8 cellular contexts compared by ENCODE assay signal in the genomic region with DNA sequence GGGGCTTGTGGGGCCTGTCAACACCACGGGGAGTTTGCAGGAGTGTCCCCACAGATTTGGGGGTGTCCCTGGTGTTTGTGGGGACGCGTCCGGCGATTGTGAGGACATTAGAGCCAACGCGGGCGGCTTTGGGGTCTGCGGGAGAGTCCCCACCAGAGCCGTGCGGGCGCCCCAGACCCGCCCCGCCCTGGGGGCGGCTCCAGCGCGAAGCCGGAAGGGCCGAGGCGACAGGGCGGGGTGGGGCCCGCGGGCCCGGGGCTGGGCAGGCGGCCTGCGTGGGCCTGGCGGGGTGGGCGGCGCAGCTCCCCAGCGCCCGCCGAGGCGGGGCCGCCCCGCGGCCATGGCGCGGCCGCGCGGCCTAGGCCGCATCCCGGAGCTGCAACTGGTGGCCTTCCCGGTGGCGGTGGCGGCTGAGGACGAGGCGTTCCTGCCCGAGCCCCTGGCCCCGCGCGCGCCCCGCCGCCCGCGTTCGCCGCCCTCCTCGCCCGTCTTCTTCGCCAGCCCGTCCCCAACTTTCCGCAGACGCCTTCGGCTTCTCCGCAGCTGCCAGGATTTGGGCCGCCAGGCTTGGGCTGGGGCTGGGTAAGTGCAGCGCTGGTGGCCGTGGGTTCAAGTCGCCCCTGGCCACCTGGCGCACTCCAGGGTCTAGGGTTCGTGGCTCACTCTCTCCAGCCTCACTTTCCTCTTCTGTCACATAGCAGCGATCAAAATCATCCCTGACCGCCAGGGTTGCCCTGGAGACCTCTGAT. TPM values are rescaled to one million over a fixed set of nuclear protein-coding genes. Genes with fewer than 3 reads are reported as not detected.
DNase-seq lines count a peak whose midpoint lies in the region; ATAC-seq, FAIRE-seq and TF ChIP-seq lines count a peak whose summit lies in the region.

No MANE protein-coding gene starts in this region.

- CTCF ChIA-PET in HEK293 (lab: Yijun Ruan, JAX), result interaction anchor here (1.1 to 8.3 kb wide), 3 partner anchors 9 to 27 kb away, joined by 5 to 71 read pairs (median 54); partner anchors contain the start of gene CDC37

- no peaks in the 10 kb centered on the region for H3K36me3 ChIP-seq in HEK293 (ENCODE audit: control insufficient read depth in 2 of 2, insufficient read depth in 1 of 2, low read length in 2 of 2)

- DNase-seq in AG20443 (ENCODE audit: low spot score) (peak; percentile 96), islet precursor cell (peak; percentile 63), HTR-8/SVneo (ENCODE audit: insufficient read length, low spot score) (no peak), RKO (ENCODE audit: low spot score) (no peak)
- peak; percentile 61 for DNase-seq in activated naive CD8-positive, alpha-beta T cell treated with anti-CD3 and anti-CD28 coated beads, Interleukin-2, amount 10 ng/mL, durations not matched to agents 7 days and 5 days
- DNase-seq in stimulated activated naive CD8-positive, alpha-beta T cell treated with anti-CD3 and anti-CD28 coated beads, Interleukin-15, amount 100 ng/mL, for 72 hours, result no peak

- ATAC-seq in activated naive CD8-positive, alpha-beta T cell treated with anti-CD3 and anti-CD28 coated beads, Interleukin-2, amount 10 ng/mL, durations not matched to agents 7 days and 5 days (ENCODE audit: low read depth), result no peak
- ATAC-seq in stimulated activated naive CD8-positive, alpha-beta T cell treated with anti-CD3 and anti-CD28 coated beads, Interleukin-15, amount 100 ng/mL, for 72 hours, result no peak
- ATAC-seq in HG02623 (IDR thresholded peaks at IDR 0.05; ENCODE audit: unreplicated experiment), result no peak

- POLR2A ChIA-PET in HEK293 (lab: Yijun Ruan, JAX), result no interaction called here
- POLR2A ChIA-PET in activated naive CD8-positive, alpha-beta T cell treated with anti-CD3 and anti-CD28 coated beads, Interleukin-2, amount 10 ng/mL, durations not matched to agents 7 days and 5 days (lab: Charles Lee), result interaction anchor here (1.0 to 10.8 kb wide), 3 partner anchors 10 to 30 kb away, joined by 3 to 133 read pairs (median 4); partner anchors contain the start of genes CDC37 and PDE4A

- no peak for TF ChIP-seq CTCF in HEK293 (tag by site-specific recombination; IDR thresholded peaks at IDR 0.05)

- H3K27me3 Mint-ChIP-seq in activated naive CD8-positive, alpha-beta T cell treated with anti-CD3 and anti-CD28 coated beads, Interleukin-2, amount 10 ng/mL, durations not matched to agents 7 days and 5 days, result peaks cover 10% of the 10 kb centered on the region
- peaks cover 36% of the 10 kb centered on the region for H3K27me3 Mint-ChIP-seq in stimulated activated naive CD8-positive, alpha-beta T cell treated with anti-CD3 and anti-CD28 coated beads, Interleukin-15, amount 100 ng/mL, for 72 hours

- H3K9me3 ChIP-seq in HEK293 (ENCODE audit: control insufficient read depth, insufficient read depth, low read depth, low read length), result no peaks in the 10 kb centered on the region

- peak overlapping the region; percentile 19 for H3K4me3 ChIP-seq in HEK293 (ENCODE audit: low read depth, low read length)

- H3K4me1 Mint-ChIP-seq in activated naive CD8-positive, alpha-beta T cell treated with anti-CD3 and anti-CD28 coated beads, Interleukin-2, amount 10 ng/mL, durations not matched to agents 7 days and 5 days, result peaks cover 67% of the 10 kb centered on the region
- peaks cover 94% of the 10 kb centered on the region for H3K4me1 Mint-ChIP-seq in stimulated activated naive CD8-positive, alpha-beta T cell treated with anti-CD3 and anti-CD28 coated beads, Interleukin-15, amount 100 ng/mL, for 72 hours

- no peak overlapping the region for H3K27ac ChIP-seq in HEK293 (ENCODE audit: extremely low read depth, low read depth, low read length)

- no peak for FAIRE-seq in HTR-8/SVneo (lab: Jason Lieb, UNC)

- no peaks in the 10 kb centered on the region for H3K9me3 Mint-ChIP-seq in activated naive CD8-positive, alpha-beta T cell treated with anti-CD3 and anti-CD28 coated beads, Interleukin-2, amount 10 ng/mL, durations not matched to agents 7 days and 5 days
- H3K9me3 Mint-ChIP-seq in stimulated activated naive CD8-positive, alpha-beta T cell treated with anti-CD3 and anti-CD28 coated beads, Interleukin-15, amount 100 ng/mL, for 72 hours, result no peaks in the 10 kb centered on the region

- peaks cover 10% of the 10 kb centered on the region for H3K36me3 Mint-ChIP-seq in activated naive CD8-positive, alpha-beta T cell treated with anti-CD3 and anti-CD28 coated beads, Interleukin-2, amount 10 ng/mL, durations not matched to agents 7 days and 5 days

- H3K4me3 Mint-ChIP-seq in activated naive CD8-positive, alpha-beta T cell treated with anti-CD3 and anti-CD28 coated beads, Interleukin-2, amount 10 ng/mL, durations not matched to agents 7 days and 5 days, result peak overlapping the region; percentile 94
- H3K4me3 Mint-ChIP-seq in stimulated activated naive CD8-positive, alpha-beta T cell treated with anti-CD3 and anti-CD28 coated beads, Interleukin-15, amount 100 ng/mL, for 72 hours, result peak overlapping the region; percentile 92 to 94

- H3K4me1 ChIP-seq in HEK293 (ENCODE audit: control insufficient read depth, insufficient read depth, low read length), result no peaks in the 10 kb centered on the region

- peak overlapping the region; percentile 97 for H3K27ac Mint-ChIP-seq in activated naive CD8-positive, alpha-beta T cell treated with anti-CD3 and anti-CD28 coated beads, Interleukin-2, amount 10 ng/mL, durations not matched to agents 7 days and 5 days
- H3K27ac Mint-ChIP-seq in stimulated activated naive CD8-positive, alpha-beta T cell treated with anti-CD3 and anti-CD28 coated beads, Interleukin-15, amount 100 ng/mL, for 72 hours, result peak overlapping the region; percentile 54 to 69

TF ChIP-seq in HEK293, 187 proteins besides CTCF, POLR2A, EP300 and RAD21:
- TF ChIP-seq ZNF701 (tag by site-specific recombination; IDR thresholded peaks at IDR 0.05) (no peak), ZNF785 (tag by site-specific recombination; IDR thresholded peaks at IDR 0.05) (no peak)
- TF ChIP-seq, protein P1, sequence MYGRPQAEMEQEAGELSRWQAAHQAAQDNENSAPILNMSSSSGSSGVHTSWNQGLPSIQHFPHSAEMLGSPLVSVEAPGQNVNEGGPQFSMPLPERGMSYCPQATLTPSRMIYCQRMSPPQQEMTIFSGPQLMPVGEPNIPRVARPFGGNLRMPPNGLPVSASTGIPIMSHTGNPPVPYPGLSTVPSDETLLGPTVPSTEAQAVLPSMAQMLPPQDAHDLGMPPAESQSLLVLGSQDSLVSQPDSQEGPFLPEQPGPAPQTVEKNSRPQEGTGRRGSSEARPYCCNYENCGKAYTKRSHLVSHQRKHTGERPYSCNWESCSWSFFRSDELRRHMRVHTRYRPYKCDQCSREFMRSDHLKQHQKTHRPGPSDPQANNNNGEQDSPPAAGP (tag by site-specific recombination; IDR thresholded peaks at IDR 0.05), result no peak

RNA-seq across cellular contexts. Expression of gene PDE4A, which starts 10.3 kb away (rescaled TPM):
- 10 to 100 TPM; 28.2 to 29.2 TPM for total RNA-seq in activated naive CD8-positive, alpha-beta T cell treated with anti-CD3 and anti-CD28 coated beads, Interleukin-2, amount 10 ng/mL, durations not matched to agents 7 days and 5 days

RNA-seq across cellular contexts. Expression of gene CDC37, which starts 27.3 kb away (rescaled TPM):
- 100 to 1,000 TPM; 242 to 248 TPM for total RNA-seq in activated naive CD8-positive, alpha-beta T cell treated with anti-CD3 and anti-CD28 coated beads, Interleukin-2, amount 10 ng/mL, durations not matched to agents 7 days and 5 days

RNA-seq across cellular contexts. Expression of gene TYK2, which starts 50.3 kb away (rescaled TPM):
- total RNA-seq in activated naive CD8-positive, alpha-beta T cell treated with anti-CD3 and anti-CD28 coated beads, Interleukin-2, amount 10 ng/mL, durations not matched to agents 7 days and 5 days, result 100 to 1,000 TPM; 277 to 290 TPM

Comparison
In these comparisons a context has a peak if more than half of its experiments do, and no peak if none do; other contexts are left out.
1. DNase-seq: peak in AG20443 (single experiment), activated naive CD8-positive, alpha-beta T cell treated with anti-CD3 and anti-CD28 coated beads, Interleukin-2, amount 10 ng/mL, durations not matched to agents 7 days and 5 days (single experiment) and islet precursor cell (single experiment); none in stimulated activated naive CD8-positive, alpha-beta T cell treated with anti-CD3 and anti-CD28 coated beads, Interleukin-15, amount 100 ng/mL, for 72 hours (0 of 2), HTR-8/SVneo (single experiment) and RKO (single experiment).